In the genomic region with DNA sequence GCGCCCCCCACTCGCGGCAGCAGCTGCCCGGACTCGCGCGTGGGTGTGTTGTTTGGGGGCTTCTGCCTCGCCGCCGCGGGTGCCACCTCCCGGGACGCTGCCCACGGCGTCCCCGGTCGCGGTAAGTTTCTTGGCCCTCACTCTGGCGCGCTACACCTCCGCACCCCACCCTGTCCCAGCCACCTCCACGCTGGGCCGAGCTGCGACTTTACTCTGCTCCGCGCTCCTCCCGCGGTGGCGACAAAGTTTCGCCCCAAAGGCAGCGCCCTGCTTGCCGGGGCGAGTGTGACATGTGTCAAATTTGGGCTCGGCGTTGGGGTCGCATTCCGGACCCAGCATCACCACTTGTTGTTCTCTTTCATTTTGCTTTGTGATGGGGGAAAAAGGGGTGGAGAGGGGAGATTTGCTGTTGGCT, we compare ENCODE assay signal across 8 cellular contexts.
DNase-seq lines count a peak whose midpoint lies in the region; ATAC-seq and TF ChIP-seq lines count a peak whose summit lies in the region.

No MANE protein-coding gene starts in this region.

- H3K4me1 ChIP-seq in neuron (ENCODE audit: insufficient read depth, low read length): peaks cover 15% of the 10 kb centered on the region

- peak; percentile 9 for ATAC-seq in activated CD8-positive, alpha-beta memory T cell treated with anti-CD3 and anti-CD28 coated beads, Interleukin-2, amount 10 ng/mL, durations not matched to agents 7 days and 5 days
- ATAC-seq in GM21529 (IDR thresholded peaks at IDR 0.05; ENCODE audit: unreplicated experiment): no peak

- H3K9me3 Mint-ChIP-seq in activated CD8-positive, alpha-beta memory T cell treated with anti-CD3 and anti-CD28 coated beads, Interleukin-2, amount 10 ng/mL, durations not matched to agents 7 days and 5 days (ENCODE audit: low read depth): no peaks in the 10 kb centered on the region

- H3K4me3 ChIP-seq in fibroblast of mammary gland (ENCODE audit: control insufficient read depth, low read depth, low read length): peak overlapping the region; percentile 77
- H3K4me3 ChIP-seq in neuron (ENCODE audit: low read length): peak overlapping the region; percentile 97

- peaks cover 42% of the 10 kb centered on the region for H3K4me1 Mint-ChIP-seq in activated CD8-positive, alpha-beta memory T cell treated with anti-CD3 and anti-CD28 coated beads, Interleukin-2, amount 10 ng/mL, durations not matched to agents 7 days and 5 days

- H3K27me3 Mint-ChIP-seq in activated CD8-positive, alpha-beta memory T cell treated with anti-CD3 and anti-CD28 coated beads, Interleukin-2, amount 10 ng/mL, durations not matched to agents 7 days and 5 days: peaks cover 79% of the 10 kb centered on the region

- H3K27me3 ChIP-seq in neuron (ENCODE audit: insufficient read depth, low read length): no peaks in the 10 kb centered on the region

- no peaks in the 10 kb centered on the region for H3K36me3 ChIP-seq in neuron (ENCODE audit: insufficient read depth, low read length)

- TF ChIP-seq CTCF in fibroblast of mammary gland (conservative IDR thresholded peaks at IDR 0.05; ENCODE audit: control insufficient read depth, insufficient read depth, low read depth, low read length): no peak

- DNase-seq in activated CD8-positive, alpha-beta memory T cell treated with anti-CD3 and anti-CD28 coated beads, Interleukin-2, amount 10 ng/mL, durations not matched to agents 7 days and 5 days: no peak
- DNase-seq in activated CD8-positive, alpha-beta memory T cell treated with anti-CD3 and anti-CD28 coated beads, Interleukin-2, amount 50 U/mL, for 4 hours: no peak
- DNase-seq in RPMI8226 (peak; percentile 79), fibroblast of mammary gland (ENCODE audit: low read depth) (no peak), GOT3 (lab: John Stamatoyannopoulos, UW) (no peak)
- no peak for DNase-seq in activated CD4-positive, CD25-positive, alpha-beta regulatory T cell (lab: John Stamatoyannopoulos, UW)

- CTCF ChIA-PET in activated CD8-positive, alpha-beta memory T cell treated with anti-CD3 and anti-CD28 coated beads, Interleukin-2, amount 10 ng/mL, durations not matched to agents 7 days and 5 days (lab: Charles Lee): no interaction called here

- peak overlapping the region; percentile 77 for H3K4me3 Mint-ChIP-seq in activated CD8-positive, alpha-beta memory T cell treated with anti-CD3 and anti-CD28 coated beads, Interleukin-2, amount 10 ng/mL, durations not matched to agents 7 days and 5 days

- peaks cover 1% of the 10 kb centered on the region for H3K36me3 Mint-ChIP-seq in activated CD8-positive, alpha-beta memory T cell treated with anti-CD3 and anti-CD28 coated beads, Interleukin-2, amount 10 ng/mL, durations not matched to agents 7 days and 5 days

- H3K27ac Mint-ChIP-seq in activated CD8-positive, alpha-beta memory T cell treated with anti-CD3 and anti-CD28 coated beads, Interleukin-2, amount 10 ng/mL, durations not matched to agents 7 days and 5 days: peak overlapping the region; percentile 14

- H2AFZ ChIP-seq in neuron (ENCODE audit: low read depth, low read length): peak overlapping the region; percentile 62

- no peaks in the 10 kb centered on the region for H3K9me3 ChIP-seq in neuron (ENCODE audit: low read length)
